Comparison of ENCODE assay signal across 17 cellular contexts in the genomic region with DNA sequence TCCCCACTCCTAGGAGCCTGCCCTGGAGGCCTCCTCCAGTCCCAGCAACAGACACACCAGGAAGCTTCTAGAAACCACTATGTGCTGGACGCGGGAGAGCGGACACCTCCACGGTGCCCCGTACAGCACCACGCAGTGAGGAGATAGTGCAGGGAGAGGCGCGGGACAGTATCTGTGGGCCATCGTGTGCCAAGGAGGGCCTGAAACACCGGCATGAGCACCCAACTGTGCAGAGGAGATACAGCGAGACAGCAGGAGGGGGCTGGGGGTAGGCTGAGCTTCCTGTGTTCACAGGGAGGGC. TPM values are rescaled to one million over a fixed set of nuclear protein-coding genes. Genes with fewer than 3 reads are reported as not detected.
A peak's percentile ranks its signal among the peaks of the same experiment; 100 is the strongest.
DNase-seq lines count a peak whose midpoint lies in the region; ATAC-seq, FAIRE-seq and TF ChIP-seq lines count a peak whose summit lies in the region.
"Had no signal": no experiment of that assay in that cellular context is flagged by ENCODE, and none has a peak within 500 bp of the region (broad histone marks: within the 10 kb centered on the region; RNA-seq: fewer than 3 reads in every experiment).

No MANE protein-coding gene starts in this region.

- peaks cover 82 to 98% (median 97%) of the 10 kb centered on the region in 11 experiments for H4K20me1 ChIP-seq in BLaER1 treated with 17β-estradiol and CSF1 and Interleukin-3, amounts not matched to agents 10 nM and 100 nM
- peaks cover 57% of the 10 kb centered on the region for H4K20me1 ChIP-seq in astrocyte (ENCODE audit: insufficient read depth, low read length)

- ATAC-seq in HG02588 (IDR thresholded peaks at IDR 0.05; ENCODE audit: unreplicated experiment) (no peak), GM21619 (IDR thresholded peaks at IDR 0.05; ENCODE audit: unreplicated experiment) (no peak)

- peak overlapping the region in 5 of 10 experiments; percentile 4 to 51 (median 19); a peak in 5 of 20 replicates for H3K4me3 ChIP-seq in BLaER1 treated with 17β-estradiol and CSF1 and Interleukin-3, amounts not matched to agents 10 nM and 100 nM
- H3K4me3 ChIP-seq in Caco-2 (ENCODE audit: low read depth, low read length) (no peak overlapping the region), astrocyte (ENCODE audit: insufficient read depth, low read depth, low read length) (no peak overlapping the region)
- H3K4me3 ChIP-seq: Peyer's patch, SK-N-MC had no signal

- FAIRE-seq in astrocyte (lab: Jason Lieb, UNC): no peak
- FAIRE-seq in GM19239 (lab: Jason Lieb, UNC): no peak

- H3K4me3 Mint-ChIP-seq in Caco-2 (ENCODE audit: unreplicated experiment) (no peak overlapping the region), astrocyte (ENCODE audit: unreplicated experiment) (no peak overlapping the region), neural crest cell (peak overlapping the region; percentile 12)
- H3K4me3 Mint-ChIP-seq: H9 had no signal

- POLR2A ChIA-PET in Caco-2 (lab: Charles Lee): no interaction called here

- H3K36me3 ChIP-seq in BLaER1 treated with 17β-estradiol and CSF1 and Interleukin-3, amounts not matched to agents 10 nM and 100 nM: peaks cover 67 to 95% (median 79%) of the 10 kb centered on the region in 11 experiments
- H3K36me3 ChIP-seq in Caco-2 (ENCODE audit: control insufficient read depth, insufficient read depth, low read length) (peaks cover 6% of the 10 kb centered on the region), astrocyte (ENCODE audit: insufficient read depth, low read length) (peaks cover 10% of the 10 kb centered on the region)

- peak overlapping the region; percentile 1 to 78 (median 63); a peak in 18 of 22 replicates for H3K9ac ChIP-seq in BLaER1 treated with 17β-estradiol and CSF1 and Interleukin-3, amounts not matched to agents 10 nM and 100 nM
- H3K9ac ChIP-seq in astrocyte (ENCODE audit: low read length): no peak overlapping the region

- H3K27me3 ChIP-seq in BLaER1 treated with 17β-estradiol and CSF1 and Interleukin-3, amounts not matched to agents 10 nM and 100 nM: no peaks in the 10 kb centered on the region
- H3K27me3 ChIP-seq in Caco-2 (replicated peaks; ENCODE audit: control insufficient read depth, insufficient read depth, low read length) (no peaks in the 10 kb centered on the region), astrocyte (ENCODE audit: insufficient read depth, low read length) (no peaks in the 10 kb centered on the region)
- H3K27me3 ChIP-seq: Peyer's patch had no signal

- no peaks in the 10 kb centered on the region for H3K9me3 ChIP-seq in BLaER1 treated with 17β-estradiol and CSF1 and Interleukin-3, amounts not matched to agents 10 nM and 100 nM (replicated peaks in 1 of 11)
- H3K9me3 ChIP-seq in Caco-2: no peaks in the 10 kb centered on the region
- H3K9me3 ChIP-seq in astrocyte (ENCODE audit: insufficient read depth, low read depth, low read length): no peaks in the 10 kb centered on the region
- H3K9me3 ChIP-seq: Peyer's patch had no signal

- CTCF ChIA-PET in Caco-2 (lab: Charles Lee): no interaction called here

- DNase-seq in Caco-2 (no peak), astrocyte (ENCODE audit: low read depth) (no peak), neural crest cell (ENCODE audit: low read depth, low spot score) (no peak), GM19239 (ENCODE audit: insufficient read length, low spot score) (no peak)
- DNase-seq: ACHN, DMS153, GDM1, H9, KBM-7, NCI-H1105, NCI-H2081, SHP77 had no signal

- peak overlapping the region in 9 of 11 experiments; percentile 40 to 79 (median 65); a peak in 18 of 22 replicates for H3K27ac ChIP-seq in BLaER1 treated with 17β-estradiol and CSF1 and Interleukin-3, amounts not matched to agents 10 nM and 100 nM
- no peak overlapping the region for H3K27ac ChIP-seq in astrocyte (ENCODE audit: low read depth, low read length)
- H3K27ac ChIP-seq: SK-N-MC had no signal

- no peaks in the 10 kb centered on the region for H3K9me3 Mint-ChIP-seq in Caco-2 (ENCODE audit: unreplicated experiment)
- no peaks in the 10 kb centered on the region for H3K9me3 Mint-ChIP-seq in astrocyte (ENCODE audit: unreplicated experiment)
- no peaks in the 10 kb centered on the region for H3K9me3 Mint-ChIP-seq in neural crest cell
- H3K9me3 Mint-ChIP-seq: H9 had no signal

- H3K4me1 Mint-ChIP-seq in Caco-2 (ENCODE audit: low read depth, unreplicated experiment) (no peaks in the 10 kb centered on the region), astrocyte (ENCODE audit: low read depth, unreplicated experiment) (no peaks in the 10 kb centered on the region), neural crest cell (peaks cover 4% of the 10 kb centered on the region)
- H3K4me1 Mint-ChIP-seq: H9 had no signal

- intact Hi-C loops in Caco-2 (cut with micrococcal nuclease; ENCODE audit: unreplicated experiment): no loop called here

- peaks cover 36% of the 10 kb centered on the region for H3K79me2 ChIP-seq in astrocyte (ENCODE audit: insufficient read depth, low read length)

- no peak overlapping the region for H2AFZ ChIP-seq in astrocyte (ENCODE audit: low read depth, low read length)

- TF ChIP-seq CTCF in Caco-2 (IDR thresholded peaks at IDR 0.05; ENCODE audit: insufficient read depth in 1 of 2, low read depth in 1 of 2, low read length in 1 of 2, severe bottlenecking in 1 of 2, unreplicated experiment in 1 of 2): no peak
- TF ChIP-seq CTCF in astrocyte (IDR thresholded peaks at IDR 0.05; ENCODE audit: insufficient read depth, low read depth, low read length): no peak
- TF ChIP-seq CTCF in neural crest cell (conservative IDR thresholded peaks at IDR 0.05): no peak

- H3K4me2 ChIP-seq in BLaER1 treated with 17β-estradiol and CSF1 and Interleukin-3, amounts not matched to agents 10 nM and 100 nM: peak overlapping the region; percentile 77 to 98 (median 86)
- no peak overlapping the region for H3K4me2 ChIP-seq in astrocyte (ENCODE audit: low read length)

- BruUV-seq in Caco-2 (replicated peaks; lab: Mats Ljungman, UMichigan): no TSS peak

- H3K27me3 Mint-ChIP-seq in Caco-2 (ENCODE audit: insufficient read depth, unreplicated experiment) (no peaks in the 10 kb centered on the region), astrocyte (ENCODE audit: low read depth, unreplicated experiment) (no peaks in the 10 kb centered on the region), neural crest cell (ENCODE audit: low read depth) (no peaks in the 10 kb centered on the region)

- peaks cover 62 to 98% (median 91%) of the 10 kb centered on the region in 10 experiments for H3K4me1 ChIP-seq in BLaER1 treated with 17β-estradiol and CSF1 and Interleukin-3, amounts not matched to agents 10 nM and 100 nM
- H3K4me1 ChIP-seq in Caco-2 (no peaks in the 10 kb centered on the region), astrocyte (ENCODE audit: insufficient read depth, low read length) (no peaks in the 10 kb centered on the region)

- H3K36me3 Mint-ChIP-seq in Caco-2 (ENCODE audit: insufficient read depth, unreplicated experiment) (peaks cover 86% of the 10 kb centered on the region), astrocyte (ENCODE audit: low read depth, unreplicated experiment) (peaks cover 15% of the 10 kb centered on the region), neural crest cell (ENCODE audit: low read depth) (peaks cover 16% of the 10 kb centered on the region)

- H3K27ac Mint-ChIP-seq in Caco-2 (ENCODE audit: unreplicated experiment) (peak overlapping the region; percentile 51), astrocyte (ENCODE audit: unreplicated experiment) (peak overlapping the region; percentile 53), neural crest cell (ENCODE audit: unreplicated experiment) (no peak overlapping the region)

RNA-seq across cellular contexts. Expression of a gene that starts 57.7 kb away (rescaled TPM):
- total RNA-seq in Caco-2 (2022) (13.1 and 18.1 TPM in 2 replicates), astrocyte (12.2 and 15.5 TPM in 2 replicates), neural crest cell (13.7 and 15.5 TPM in 2 replicates)
